In genomic region chr2:190446750-190447516, GRCh38 we compare ENCODE assay signal across 17 cellular contexts. TPM values are rescaled to one million over a fixed set of nuclear protein-coding genes. Genes with fewer than 3 reads are reported as not detected.
A peak's percentile ranks its signal among the peaks of the same experiment; 100 is the strongest.
DNase-seq lines count a peak whose midpoint lies in the region; ATAC-seq and TF ChIP-seq lines count a peak whose summit lies in the region.
"Had no signal": no experiment of that assay in that cellular context is flagged by ENCODE, and none has a peak within 500 bp of the region (broad histone marks: within the 10 kb centered on the region; RNA-seq: fewer than 3 reads in every experiment).

No MANE protein-coding gene starts in this region.

- TF ChIP-seq POLR2A in stomach (IDR thresholded peaks at IDR 0.05): no peak

- H3K36me3 ChIP-seq in stomach: no peaks in the 10 kb centered on the region

- H3K27ac Mint-ChIP-seq in mesothelial cell of epicardium: peak overlapping the region; percentile 38
- no peak overlapping the region for H3K27ac Mint-ChIP-seq in activated T-helper 17 cell treated with anti-CD3 and anti-CD28 coated beads, Interleukin-2, amount 50 U/mL, for 72 hours
- H3K27ac Mint-ChIP-seq: HFFc6; natural killer cell treated with Interleukin-12 subunit alpha and Interleukin-12 subunit beta and Interleukin-15 and Interleukin-18, amount 100 ng/mL, for 72 hours had no signal

- no peaks in the 10 kb centered on the region for H3K9me3 ChIP-seq in stomach

- H3K27ac ChIP-seq in angular gyrus (ENCODE audit: low read depth, low read length): peak overlapping the region; percentile 89
- peak overlapping the region in 3 of 5 donors; percentile 3 to 36 (median 14) for H3K27ac ChIP-seq in stomach
- H3K27ac ChIP-seq: HL-60 had no signal

- no peaks in the 10 kb centered on the region for H3K36me3 Mint-ChIP-seq in mesothelial cell of epicardium
- H3K36me3 Mint-ChIP-seq in activated T-helper 17 cell treated with anti-CD3 and anti-CD28 coated beads, Interleukin-2, amount 50 U/mL, for 72 hours (ENCODE audit: low read depth): no peaks in the 10 kb centered on the region
- H3K36me3 Mint-ChIP-seq: natural killer cell treated with Interleukin-12 subunit alpha and Interleukin-12 subunit beta and Interleukin-15 and Interleukin-18, amount 100 ng/mL, for 72 hours had no signal

- no peak for TF ChIP-seq CTCF in mesothelial cell of epicardium (IDR thresholded peaks at IDR 0.05; ENCODE audit: unreplicated experiment)
- no peak for TF ChIP-seq CTCF in stomach (IDR thresholded peaks at IDR 0.05)

- DNase-seq in EH (ENCODE audit: low read depth) (peak; percentile 45), mesothelial cell of epicardium (ENCODE audit: low spot score in 2 of 2, unreplicated experiment in 2 of 2) (no peak), stomach (no peak), AG08395 (ENCODE audit: low spot score) (no peak)
- no peak for DNase-seq in stimulated activated CD8-positive, alpha-beta memory T cell treated with anti-CD3 and anti-CD28 coated beads, Interleukin-4, amount 100 ng/mL, for 48 hours
- DNase-seq: activated CD4-positive, CD25-positive, alpha-beta regulatory T cell treated with anti-CD3 and anti-CD28 coated beads, Interleukin-2, amount 50 U/mL, for 72 hours; CD4-positive, alpha-beta memory T cell; dermis blood vessel endothelial cell; DMS53; HFFc6; NCI-H1417 treated with DMSO at 0.1 percent for 48 hours; NCI-H526 treated with DMSO at 0.1 percent for 48 hours; stimulated activated CD4-positive, alpha-beta T cell treated with anti-CD3 and anti-CD28 coated beads, Interleukin-4, amount 100 ng/mL, for 24 hours had no signal

- no peak overlapping the region for H3K4me3 Mint-ChIP-seq in mesothelial cell of epicardium
- no peak overlapping the region for H3K4me3 Mint-ChIP-seq in activated T-helper 17 cell treated with anti-CD3 and anti-CD28 coated beads, Interleukin-2, amount 50 U/mL, for 72 hours
- H3K4me3 Mint-ChIP-seq: HFFc6; natural killer cell treated with Interleukin-12 subunit alpha and Interleukin-12 subunit beta and Interleukin-15 and Interleukin-18, amount 100 ng/mL, for 72 hours had no signal

- no peak for ATAC-seq in activated T-helper 17 cell treated with anti-CD3 and anti-CD28 coated beads, Interleukin-2, amount 50 U/mL, for 72 hours (replicated peaks)
- ATAC-seq: natural killer cell treated with Interleukin-12 subunit alpha and Interleukin-12 subunit beta and Interleukin-15 and Interleukin-18, amount 100 ng/mL, for 72 hours had no signal

- H3K27me3 ChIP-seq in stomach: no peaks in the 10 kb centered on the region

- peaks cover 15 to 62% (median 34%) of the 10 kb centered on the region in 4 donors for H3K4me1 ChIP-seq in stomach

- 77 to 87% (median 84%) methylated on average over 3 of the region's 3 CpGs for WGBS in stomach, 5 donors

- no peak overlapping the region for H3K4me3 ChIP-seq in stomach

- TF ChIP-seq EP300 in stomach (IDR thresholded peaks at IDR 0.05): no peak

- intact Hi-C loops in stomach (cut with DNase I; ENCODE audit: low total_unique reads): no loop called here

- no peaks in the 10 kb centered on the region for H3K27me3 Mint-ChIP-seq in mesothelial cell of epicardium (ENCODE audit: low read depth)
- no peaks in the 10 kb centered on the region for H3K27me3 Mint-ChIP-seq in activated T-helper 17 cell treated with anti-CD3 and anti-CD28 coated beads, Interleukin-2, amount 50 U/mL, for 72 hours
- H3K27me3 Mint-ChIP-seq: CD4-positive, alpha-beta memory T cell; natural killer cell treated with Interleukin-12 subunit alpha and Interleukin-12 subunit beta and Interleukin-15 and Interleukin-18, amount 100 ng/mL, for 72 hours had no signal

- H3K9me3 Mint-ChIP-seq in mesothelial cell of epicardium: no peaks in the 10 kb centered on the region
- H3K9me3 Mint-ChIP-seq in activated T-helper 17 cell treated with anti-CD3 and anti-CD28 coated beads, Interleukin-2, amount 50 U/mL, for 72 hours: no peaks in the 10 kb centered on the region
- H3K9me3 Mint-ChIP-seq: CD4-positive, alpha-beta memory T cell; HFFc6; natural killer cell treated with Interleukin-12 subunit alpha and Interleukin-12 subunit beta and Interleukin-15 and Interleukin-18, amount 100 ng/mL, for 72 hours had no signal

- H3K4me1 Mint-ChIP-seq in mesothelial cell of epicardium: peaks cover 19% of the 10 kb centered on the region
- peaks cover 24% of the 10 kb centered on the region for H3K4me1 Mint-ChIP-seq in activated T-helper 17 cell treated with anti-CD3 and anti-CD28 coated beads, Interleukin-2, amount 50 U/mL, for 72 hours

RNA-seq across cellular contexts. Expression of gene MFSD6, which starts 38.8 kb away (rescaled TPM):
- total RNA-seq in mesothelial cell of epicardium: 10.9 to 12.6 TPM (median 11.7 TPM) in 3 replicates
- total RNA-seq in stomach: 100 to 1,000 TPM in 2 of 5 donors, 10 to 100 TPM in 3; 18.7 to 134 (median 63.5) TPM
- 10 to 100 TPM in 2 of 3 donors, 1 to 10 TPM in 1; 9.2 to 12.8 (median 12.4) TPM for polyA plus RNA-seq in stomach
- total RNA-seq in activated T-helper 17 cell treated with anti-CD3 and anti-CD28 coated beads, Interleukin-2, amount 50 U/mL, for 72 hours: 10 to 100 TPM; 33.5 to 41.5 TPM
